Comparison of ENCODE assay signal across 23 cellular contexts in the genomic region with DNA sequence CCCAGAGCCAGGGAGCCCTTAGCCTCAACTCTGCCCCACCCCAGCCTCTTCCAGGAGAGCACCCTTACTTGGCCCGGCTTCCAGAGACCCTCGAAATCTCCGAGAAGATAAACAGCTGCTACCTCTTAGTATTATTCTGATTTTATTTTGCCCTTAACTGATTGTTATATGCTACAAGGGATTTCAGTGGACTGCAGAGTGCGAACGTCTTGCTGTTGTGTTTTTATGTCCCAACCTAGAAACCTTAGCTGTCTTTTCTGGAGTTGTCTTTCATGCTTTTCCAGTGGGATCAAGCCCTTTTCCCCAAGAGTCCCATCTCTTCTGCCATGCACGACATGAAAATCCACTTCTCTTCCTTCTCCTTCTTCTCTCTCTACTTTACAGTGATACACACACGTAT. TPM values are rescaled to one million over a fixed set of nuclear protein-coding genes. Genes with fewer than 3 reads are reported as not detected.
DNase-seq lines count a peak whose midpoint lies in the region; ATAC-seq, FAIRE-seq and TF ChIP-seq lines count a peak whose summit lies in the region.
"Had no signal": no experiment of that assay in that cellular context is flagged by ENCODE, and none has a peak within 500 bp of the region (broad histone marks: within the 10 kb centered on the region; RNA-seq: fewer than 3 reads in every experiment).

No MANE protein-coding gene starts in this region.

- peaks cover 37 to 54% of the 10 kb centered on the region in 2 experiments for H3K36me3 ChIP-seq in HepG2 (replicated peaks in 1 of 2; ENCODE audit: control insufficient read depth in 1 of 2, insufficient read depth in 2 of 2, low read length in 2 of 2)
- no peaks in the 10 kb centered on the region for H3K36me3 ChIP-seq in right lobe of liver
- H3K36me3 ChIP-seq: BLaER1 treated with 17β-estradiol and CSF1 and Interleukin-3, amounts not matched to agents 10 nM and 100 nM had no signal

- H3K4me1 ChIP-seq in HepG2 (ENCODE audit: insufficient read depth, low read length) (peaks cover 12% of the 10 kb centered on the region; the same call in 1 of the 2 replicates), right lobe of liver (no peaks in the 10 kb centered on the region)
- H3K4me1 ChIP-seq: A549, Caco-2 had no signal

- TF ChIP-seq RAD21 in HepG2 (CRISPR knock-in tag; IDR thresholded peaks at IDR 0.05): no peak

- no peaks in the 10 kb centered on the region for H3K36me3 Mint-ChIP-seq in activated T-helper 17 cell treated with anti-CD3 and anti-CD28 coated beads, Interleukin-2, amount 50 U/mL, for 72 hours (ENCODE audit: low read depth)
- no peaks in the 10 kb centered on the region for H3K36me3 Mint-ChIP-seq in T-helper 2 cell treated with Interferon-gamma antibody and Interleukin-4, amounts not matched to agents 5 μg/mL and 100 μg/mL, for 36 hours (ENCODE audit: low read depth)

- CTCF ChIA-PET in HepG2 (lab: Yijun Ruan, JAX; ENCODE audit: low intra/inter-chr PET ratio, low total read pairs): no interaction called here

- TF ChIP-seq CTCF in HepG2 (CRISPR knock-in tag; IDR thresholded peaks at IDR 0.05) (no peak), right lobe of liver (IDR thresholded peaks at IDR 0.05) (no peak)

- H3K27ac ChIP-seq in HepG2 (ENCODE audit: extremely low read length, insufficient read depth, low read length): no peak overlapping the region
- H3K27ac ChIP-seq in right lobe of liver: no peak overlapping the region
- H3K27ac ChIP-seq: 22Rv1; A549; BLaER1 treated with 17β-estradiol and CSF1 and Interleukin-3, amounts not matched to agents 10 nM and 100 nM; C4-2B had no signal

- no peak overlapping the region for H3K9ac ChIP-seq in HepG2 (ENCODE audit: insufficient read depth, low read depth, low read length)
- H3K9ac ChIP-seq: BLaER1 treated with 17β-estradiol and CSF1 and Interleukin-3, amounts not matched to agents 10 nM and 100 nM had no signal

- no peak for TF ChIP-seq POLR2A in HepG2 (IDR thresholded peaks at IDR 0.05; ENCODE audit: insufficient read depth in 1 of 2, low read depth in 2 of 2, low read length in 2 of 2)
- no peak for TF ChIP-seq POLR2A in right lobe of liver (IDR thresholded peaks at IDR 0.05)

- ATAC-seq in HepG2 (no peak), right lobe of liver (no peak)
- no peak for ATAC-seq in activated T-helper 17 cell treated with anti-CD3 and anti-CD28 coated beads, Interleukin-2, amount 50 U/mL, for 72 hours (replicated peaks)
- ATAC-seq: A549; CD8-positive, alpha-beta T cell had no signal

- H3K4me2 ChIP-seq in HepG2 (ENCODE audit: low read depth, low read length): no peak overlapping the region
- H3K4me2 ChIP-seq: A549 had no signal

- no peaks in the 10 kb centered on the region for H3K79me2 ChIP-seq in HepG2 (ENCODE audit: insufficient read depth, low read length)

- BruUV-seq in HepG2 (replicated peaks; lab: Mats Ljungman, UMichigan): no TSS peak

- no peak overlapping the region for H2AFZ ChIP-seq in HepG2 (ENCODE audit: low read length)

- H3K4me3 Mint-ChIP-seq in activated T-helper 17 cell treated with anti-CD3 and anti-CD28 coated beads, Interleukin-2, amount 50 U/mL, for 72 hours: no peak overlapping the region
- no peak overlapping the region for H3K4me3 Mint-ChIP-seq in T-helper 2 cell treated with Interferon-gamma antibody and Interleukin-4, amounts not matched to agents 5 μg/mL and 100 μg/mL, for 36 hours
- H3K4me3 Mint-ChIP-seq: B cell; CD4-positive, alpha-beta T cell; CD8-positive, alpha-beta T cell had no signal

- H3K4me1 Mint-ChIP-seq in activated T-helper 17 cell treated with anti-CD3 and anti-CD28 coated beads, Interleukin-2, amount 50 U/mL, for 72 hours: peaks cover 3% of the 10 kb centered on the region
- peaks cover under 1% of the 10 kb centered on the region for H3K4me1 Mint-ChIP-seq in T-helper 2 cell treated with Interferon-gamma antibody and Interleukin-4, amounts not matched to agents 5 μg/mL and 100 μg/mL, for 36 hours (ENCODE audit: low read depth)

- POLR2A ChIA-PET in HepG2 (lab: Yijun Ruan, JAX): no interaction called here

- in situ Hi-C loops in HepG2 (cut with HindIII; ENCODE audit: extremely low pct_ligation_motif_present, low pct_unique_long_range_greater_than_20kb): no loop called here

- TF ChIP-seq EP300 in HepG2 (IDR thresholded peaks at IDR 0.05; ENCODE audit: low read depth in 2 of 2, low read length in 2 of 2): no peak
- no peak for TF ChIP-seq EP300 in HepG2 (CRISPR knock-in tag; IDR thresholded peaks at IDR 0.05; ENCODE audit: borderline replicate concordance)

- no peak overlapping the region for H3K4me3 ChIP-seq in HepG2 (replicated peaks in 1 of 3; ENCODE audit: insufficient read depth in 1 of 3, low read depth in 2 of 3, low read length in 3 of 3)
- no peak overlapping the region for H3K4me3 ChIP-seq in right lobe of liver
- H3K4me3 ChIP-seq: A549; BLaER1 treated with 17β-estradiol and CSF1 and Interleukin-3, amounts not matched to agents 10 nM and 100 nM had no signal

- peaks cover 47% of the 10 kb centered on the region for H4K20me1 ChIP-seq in HepG2 (ENCODE audit: insufficient read depth, low read length)
- H4K20me1 ChIP-seq: BLaER1 treated with 17β-estradiol and CSF1 and Interleukin-3, amounts not matched to agents 10 nM and 100 nM had no signal

- DNase-seq in HepG2 (ENCODE audit: low spot score) (no peak), right lobe of liver (no peak)
- DNase-seq in activated CD4-positive, alpha-beta T cell treated with anti-CD3 and anti-CD28 coated beads for 4 hours: no peak
- no peak for DNase-seq in T-helper 2 cell treated with Interferon-gamma antibody and Interleukin-4, amounts not matched to agents 5 μg/mL and 100 μg/mL, for 36 hours (ENCODE audit: low spot score)
- DNase-seq: AML-193; Caco-2; Calu3; CD4-positive, alpha-beta T cell; CD8-positive, alpha-beta T cell; DMS79 treated with DMSO at 0.1 percent for 48 hours; GF-D8 had no signal

- 99% methylated on average over 7 of the region's 7 CpGs for WGBS in HepG2 (ENCODE audit: low lambda C conversion rate)
- 83% methylated on average over 5 of the region's 7 CpGs for WGBS in right lobe of liver (ENCODE audit: insufficient coverage, low coverage, low lambda C conversion rate, missing lambda C conversion rate)

- H3K9me3 ChIP-seq in HepG2 (ENCODE audit: low read length): no peaks in the 10 kb centered on the region
- H3K9me3 ChIP-seq in right lobe of liver: no peaks in the 10 kb centered on the region
- H3K9me3 ChIP-seq: A549; BLaER1 treated with 17β-estradiol and CSF1 and Interleukin-3, amounts not matched to agents 10 nM and 100 nM; Caco-2 had no signal

- H3K27me3 ChIP-seq in HepG2 (ENCODE audit: control insufficient read depth in 1 of 2, insufficient read depth in 2 of 2, low read length in 2 of 2) (no peaks in the 10 kb centered on the region), right lobe of liver (no peaks in the 10 kb centered on the region)
- H3K27me3 ChIP-seq: BLaER1 treated with 17β-estradiol and CSF1 and Interleukin-3, amounts not matched to agents 10 nM and 100 nM had no signal

- intact Hi-C loops in HepG2 (cut with micrococcal nuclease; ENCODE audit: unreplicated experiment): no loop called here
- intact Hi-C loops in right lobe of liver (cut with DNase I): no loop called here

- H3K9me3 Mint-ChIP-seq in activated T-helper 17 cell treated with anti-CD3 and anti-CD28 coated beads, Interleukin-2, amount 50 U/mL, for 72 hours: no peaks in the 10 kb centered on the region
- H3K9me3 Mint-ChIP-seq in T-helper 2 cell treated with Interferon-gamma antibody and Interleukin-4, amounts not matched to agents 5 μg/mL and 100 μg/mL, for 36 hours: no peaks in the 10 kb centered on the region
- H3K9me3 Mint-ChIP-seq: CD4-positive, alpha-beta T cell; CD8-positive, alpha-beta T cell had no signal

- H3K27me3 Mint-ChIP-seq in activated T-helper 17 cell treated with anti-CD3 and anti-CD28 coated beads, Interleukin-2, amount 50 U/mL, for 72 hours: no peaks in the 10 kb centered on the region
- no peaks in the 10 kb centered on the region for H3K27me3 Mint-ChIP-seq in T-helper 2 cell treated with Interferon-gamma antibody and Interleukin-4, amounts not matched to agents 5 μg/mL and 100 μg/mL, for 36 hours (ENCODE audit: low read depth)
- H3K27me3 Mint-ChIP-seq: CD4-positive, alpha-beta T cell had no signal

- FAIRE-seq in HepG2 (lab: Jason Lieb, UNC): no peak
- FAIRE-seq: A549, D721Med, G401.6, GM12891, GM19239 had no signal

- peak overlapping the region; percentile 44 for H3K27ac Mint-ChIP-seq in activated T-helper 17 cell treated with anti-CD3 and anti-CD28 coated beads, Interleukin-2, amount 50 U/mL, for 72 hours
- no peak overlapping the region for H3K27ac Mint-ChIP-seq in T-helper 2 cell treated with Interferon-gamma antibody and Interleukin-4, amounts not matched to agents 5 μg/mL and 100 μg/mL, for 36 hours
- H3K27ac Mint-ChIP-seq: B cell; CD4-positive, alpha-beta T cell; CD8-positive, alpha-beta T cell had no signal

RNA-seq across cellular contexts. Expression of a gene that starts 47.0 kb away (rescaled TPM):
- total RNA-seq in HepG2 (2016; rRNA removed; fragmentation: Illumina TruSeq; extraction: Trizol) (not detected in 2 replicates), right lobe of liver (1 to 10 TPM in 1 of 6 experiments, under 1 TPM in 5; 0.31 to 1.9 (median 0.71) TPM)
- not detected in 2 replicates for total RNA-seq in HepG2 (2016; cell fraction: cytosol; rRNA removed; fragmentation: Illumina TruSeq; extraction: Trizol; ENCODE audit: low read depth)
- not detected in 2 replicates for total RNA-seq in HepG2 (2016; cell fraction: insoluble cytoplasmic fraction; rRNA removed; fragmentation: Illumina TruSeq; extraction: Trizol)
- not detected in 2 replicates for total RNA-seq in HepG2 (2016; cell fraction: membrane; rRNA removed; fragmentation: Illumina TruSeq; extraction: Trizol)
- not detected in 2 replicates for total RNA-seq in HepG2 (2016; cell fraction: nucleus; rRNA removed; fragmentation: Illumina TruSeq; extraction: Trizol)
- not detected in 2 replicates for polyA plus RNA-seq in HepG2 (2011; rRNA removed)
- not detected in 2 replicates for polyA plus RNA-seq in HepG2 (2011; cell fraction: cytosol; rRNA removed)
- not detected in 2 replicates for polyA plus RNA-seq in HepG2 (2011; cell fraction: nucleus; rRNA removed)
- polyA plus RNA-seq in HepG2 (2012): 0.04 TPM in 1 of 2 replicates, not detected in the other
- not detected in 2 replicates for polyA plus RNA-seq in HepG2 (2016; cell fraction: cytosol; fragmentation: Illumina TruSeq; extraction: Trizol; ENCODE audit: low read depth)
- not detected in 2 replicates for polyA plus RNA-seq in HepG2 (2016; cell fraction: insoluble cytoplasmic fraction; fragmentation: Illumina TruSeq; extraction: Trizol; ENCODE audit: low read depth)
- not detected in 2 replicates for polyA plus RNA-seq in HepG2 (2016; cell fraction: membrane; fragmentation: Illumina TruSeq; extraction: Trizol; ENCODE audit: low read depth)
- not detected in 2 replicates for polyA plus RNA-seq in HepG2 (2016; cell fraction: nucleus; fragmentation: Illumina TruSeq; extraction: Trizol; ENCODE audit: insufficient read depth, low read depth)
- polyA minus RNA-seq in HepG2 (2011; rRNA and poly(A)+ RNA removed; ENCODE audit: low replicate concordance): not detected in 2 replicates
- not detected in 2 replicates for polyA minus RNA-seq in HepG2 (2011; cell fraction: cytosol; rRNA and poly(A)+ RNA removed)
- polyA minus RNA-seq in HepG2 (2011; cell fraction: nucleus; rRNA and poly(A)+ RNA removed): not detected in 2 replicates
- total RNA-seq in activated T-helper 17 cell treated with anti-CD3 and anti-CD28 coated beads, Interleukin-2, amount 50 U/mL, for 72 hours: 10 to 100 TPM; 53.9 to 96.9 TPM
- total RNA-seq: A172, Caco-2, Calu3 had no signal
- polyA plus RNA-seq: A549, BJ had no signal

RNA-seq across cellular contexts. Expression of a gene that starts 59.3 kb away (rescaled TPM):
- total RNA-seq in HepG2 (2016; rRNA removed; fragmentation: Illumina TruSeq; extraction: Trizol) (0.27 and 0.29 TPM in 2 replicates), right lobe of liver (1 to 10 TPM in 4 of 6 experiments, under 1 TPM in 2; 0.74 to 6.0 (median 1.4) TPM)
- total RNA-seq in HepG2 (2016; cell fraction: cytosol; rRNA removed; fragmentation: Illumina TruSeq; extraction: Trizol; ENCODE audit: low read depth): 0.18 and 0.20 TPM in 2 replicates
- total RNA-seq in HepG2 (2016; cell fraction: insoluble cytoplasmic fraction; rRNA removed; fragmentation: Illumina TruSeq; extraction: Trizol): 0.09 and 0.12 TPM in 2 replicates
- 0.21 TPM in 1 of 2 replicates, not detected in the other for total RNA-seq in HepG2 (2016; cell fraction: membrane; rRNA removed; fragmentation: Illumina TruSeq; extraction: Trizol)
- 0.22 and 0.38 TPM in 2 replicates for total RNA-seq in HepG2 (2016; cell fraction: nucleus; rRNA removed; fragmentation: Illumina TruSeq; extraction: Trizol)
- 0.76 and 0.81 TPM in 2 replicates for polyA plus RNA-seq in HepG2 (2011; rRNA removed)
- 0.36 and 0.68 TPM in 2 replicates for polyA plus RNA-seq in HepG2 (2011; cell fraction: cytosol; rRNA removed)
- polyA plus RNA-seq in HepG2 (2011; cell fraction: nucleus; rRNA removed): 1.9 and 2.3 TPM in 2 replicates
- polyA plus RNA-seq in HepG2 (2012): 0.19 and 0.29 TPM in 2 replicates
- 0.02 and 0.03 TPM in 2 replicates for polyA plus RNA-seq in HepG2 (2016; cell fraction: cytosol; fragmentation: Illumina TruSeq; extraction: Trizol; ENCODE audit: low read depth)
- polyA plus RNA-seq in HepG2 (2016; cell fraction: insoluble cytoplasmic fraction; fragmentation: Illumina TruSeq; extraction: Trizol; ENCODE audit: low read depth): not detected in 2 replicates
- not detected in 2 replicates for polyA plus RNA-seq in HepG2 (2016; cell fraction: membrane; fragmentation: Illumina TruSeq; extraction: Trizol; ENCODE audit: low read depth)
- 0.17 and 0.37 TPM in 2 replicates for polyA plus RNA-seq in HepG2 (2016; cell fraction: nucleus; fragmentation: Illumina TruSeq; extraction: Trizol; ENCODE audit: insufficient read depth, low read depth)
- 4.8 TPM in 1 of 2 replicates, not detected in the other for polyA minus RNA-seq in HepG2 (2011; rRNA and poly(A)+ RNA removed; ENCODE audit: low replicate concordance)
- 0.49 and 1.1 TPM in 2 replicates for polyA minus RNA-seq in HepG2 (2011; cell fraction: cytosol; rRNA and poly(A)+ RNA removed)
- polyA minus RNA-seq in HepG2 (2011; cell fraction: nucleus; rRNA and poly(A)+ RNA removed): 2.1 and 2.3 TPM in 2 replicates
- 10 to 100 TPM in 1 of 2 donors, 1 to 10 TPM in 1; 7.6 to 28.4 TPM for total RNA-seq in activated T-helper 17 cell treated with anti-CD3 and anti-CD28 coated beads, Interleukin-2, amount 50 U/mL, for 72 hours
- total RNA-seq: A172 had no signal
- polyA plus RNA-seq: A549, BJ had no signal

Comparison
In these comparisons a context has a peak if more than half of its experiments do, and no peak if none do; other contexts are left out.
1. RNA of a gene that starts 47.0 kb away (total RNA-seq): 53.9 to 96.9 TPM in activated T-helper 17 cell treated with anti-CD3 and anti-CD28 coated beads, Interleukin-2, amount 50 U/mL, for 72 hours; 0.31 to 1.9 TPM in right lobe of liver and not detected in HepG2; every median in the first group is over 10 times any median in the second.